9 cellular contexts compared by ENCODE assay signal in genomic region chr18:56702946-56703345, GRCh38. TPM values are rescaled to one million over a fixed set of nuclear protein-coding genes. Genes with fewer than 3 reads are reported as not detected.
DNase-seq lines count a peak whose midpoint lies in the region; ATAC-seq and TF ChIP-seq lines count a peak whose summit lies in the region.
"Had no signal": no experiment of that assay in that cellular context is flagged by ENCODE, and none has a peak within 500 bp of the region (broad histone marks: within the 10 kb centered on the region; RNA-seq: fewer than 3 reads in every experiment).

No MANE protein-coding gene starts in this region.

- H3K27ac Mint-ChIP-seq in endodermal cell: no peak overlapping the region
- H3K27ac Mint-ChIP-seq: activated T-cell treated with anti-CD3 and anti-CD28 coated beads, Interleukin-2, amount 50 U/mL, for 72 hours had no signal

- no peaks in the 10 kb centered on the region for H3K9me3 Mint-ChIP-seq in endodermal cell
- H3K9me3 Mint-ChIP-seq: activated T-cell treated with anti-CD3 and anti-CD28 coated beads, Interleukin-2, amount 50 U/mL, for 72 hours had no signal

- H3K79me2 ChIP-seq in OCI-LY3 (ENCODE audit: low read length) (no peaks in the 10 kb centered on the region), osteoblast (ENCODE audit: insufficient read depth, low read length) (no peaks in the 10 kb centered on the region)

- H3K4me2 ChIP-seq in OCI-LY3 (ENCODE audit: low read length): peak overlapping the region; percentile 41
- H3K4me2 ChIP-seq in osteoblast (ENCODE audit: insufficient read depth, low read length): no peak overlapping the region

- no peaks in the 10 kb centered on the region for H3K36me3 ChIP-seq in OCI-LY3 (replicated peaks; ENCODE audit: low read depth, low read length)
- no peaks in the 10 kb centered on the region for H3K36me3 ChIP-seq in endodermal cell (ENCODE audit: control insufficient read depth, insufficient read depth, low read length)
- H3K36me3 ChIP-seq in osteoblast (ENCODE audit: insufficient read depth, low read length): no peaks in the 10 kb centered on the region

- whole genome bisulfite sequencing in endodermal cell (ENCODE audit: insufficient coverage in 1 of 2, insufficient read length in 1 of 2), 2 experiments: 73 to 75% methylated on average over 1 to 5 of the region's 5 CpGs

- peak; percentile 5 to 46 for DNase-seq in activated CD4-positive, alpha-beta T cell treated with anti-CD3 and anti-CD28 coated beads for 4 hours
- DNase-seq in activated CD4-positive, alpha-beta T cell treated with anti-CD3 and anti-CD28 coated beads, Interleukin-2, amount 50 U/mL, for 1 hour: no peak
- DNase-seq in HS-27A (ENCODE audit: low read depth): peak; percentile 11
- no peak for DNase-seq in endodermal cell
- peak; percentile 81 for DNase-seq in osteoblast (ENCODE audit: insufficient read length, low spot score, missing footprints)
- DNase-seq in C1 segment of cervical spinal cord (lab: John Stamatoyannopoulos, UW): no peak

- TF ChIP-seq CTCF in OCI-LY3 (IDR thresholded peaks at IDR 0.05; ENCODE audit: low read depth, low read length) (peak; percentile 80), endodermal cell (conservative IDR thresholded peaks at IDR 0.05) (peak; percentile 81), osteoblast (IDR thresholded peaks at IDR 0.05; ENCODE audit: extremely low read depth, low read depth, low read length) (peak; percentile 55)

- H3K4me3 Mint-ChIP-seq in endodermal cell: no peak overlapping the region
- H3K4me3 Mint-ChIP-seq: activated T-cell treated with anti-CD3 and anti-CD28 coated beads, Interleukin-2, amount 50 U/mL, for 72 hours had no signal

- H3K4me1 ChIP-seq in OCI-LY3 (ENCODE audit: low read length): peaks cover 5% of the 10 kb centered on the region
- no peaks in the 10 kb centered on the region for H3K4me1 ChIP-seq in endodermal cell (ENCODE audit: control insufficient read depth, insufficient read depth, low read length)
- H3K4me1 ChIP-seq in osteoblast (ENCODE audit: insufficient read depth, low read length): no peaks in the 10 kb centered on the region

- no peak for ATAC-seq in GM19023 (IDR thresholded peaks at IDR 0.05; ENCODE audit: unreplicated experiment)
- ATAC-seq: activated T-cell treated with anti-CD3 and anti-CD28 coated beads, Interleukin-2, amount 50 U/mL, for 72 hours had no signal

- peaks cover 6% of the 10 kb centered on the region for H3K4me1 Mint-ChIP-seq in endodermal cell

- H3K9me3 ChIP-seq in OCI-LY3 (ENCODE audit: insufficient read depth, low read length) (no peaks in the 10 kb centered on the region), endodermal cell (ENCODE audit: control insufficient read depth, low read length) (no peaks in the 10 kb centered on the region), osteoblast (ENCODE audit: low read depth, low read length) (no peaks in the 10 kb centered on the region)

- H4K20me1 ChIP-seq in OCI-LY3 (ENCODE audit: insufficient read depth, low read length) (no peaks in the 10 kb centered on the region), osteoblast (ENCODE audit: insufficient read depth, low read length) (no peaks in the 10 kb centered on the region)

- H3K4me3 ChIP-seq in OCI-LY3 (ENCODE audit: low read length) (no peak overlapping the region), endodermal cell (ENCODE audit: low read length) (no peak overlapping the region), osteoblast (ENCODE audit: insufficient read depth, low read length) (no peak overlapping the region)

- H3K27me3 ChIP-seq in OCI-LY3 (ENCODE audit: low read depth, low read length): no peaks in the 10 kb centered on the region
- no peaks in the 10 kb centered on the region for H3K27me3 ChIP-seq in endodermal cell (ENCODE audit: control insufficient read depth, insufficient read depth, low read length, poor library complexity, severe bottlenecking)
- H3K27me3 ChIP-seq in osteoblast (ENCODE audit: insufficient read depth, low read length): no peaks in the 10 kb centered on the region

- H3K27me3 Mint-ChIP-seq in endodermal cell (ENCODE audit: insufficient read depth): no peaks in the 10 kb centered on the region

- H3K9ac ChIP-seq in OCI-LY3 (ENCODE audit: low read length) (no peak overlapping the region), endodermal cell (ENCODE audit: extremely low read depth, low read length, poor library complexity, severe bottlenecking) (no peak overlapping the region)

- H3K27ac ChIP-seq in OCI-LY3 (ENCODE audit: low read length) (no peak overlapping the region), endodermal cell (ENCODE audit: low read depth, low read length) (no peak overlapping the region), osteoblast (ENCODE audit: low read depth, low read length) (no peak overlapping the region)

- H2AFZ ChIP-seq in OCI-LY3 (ENCODE audit: low read depth, low read length) (no peak overlapping the region), osteoblast (ENCODE audit: low read length) (no peak overlapping the region)

- peaks cover 3% of the 10 kb centered on the region for H3K36me3 Mint-ChIP-seq in endodermal cell (ENCODE audit: low read depth)

RNA-seq across cellular contexts. Expression of gene WDR7, which starts 51.8 kb away (rescaled TPM):
- total RNA-seq in endodermal cell (10 to 100 TPM; 17.1 to 22.5 TPM), osteoblast (23.2 and 29.2 TPM in 2 replicates)
- polyA plus RNA-seq in endodermal cell (2013, experiment 1 of 2): 11.0 TPM
- 8.0 TPM for polyA plus RNA-seq in endodermal cell (2013, experiment 2 of 2)

Comparison
In these comparisons a context has a peak if more than half of its experiments do, and no peak if none do; other contexts are left out.
1. DNase-seq: peak in activated CD4-positive, alpha-beta T cell treated with anti-CD3 and anti-CD28 coated beads for 4 hours (2 of 2), HS-27A (single experiment) and osteoblast (single experiment); none in activated CD4-positive, alpha-beta T cell treated with anti-CD3 and anti-CD28 coated beads, Interleukin-2, amount 50 U/mL, for 1 hour (single experiment), endodermal cell (single experiment) and C1 segment of cervical spinal cord (0 of 14).
2. Peak in every context shown above with its lines, with median percentiles within 50 percentile points of each other: CTCF ChIP-seq.